Comparison of ENCODE assay signal across 18 cellular contexts in genomic region chr16:8391219-8391757, GRCh38.
DNase-seq lines count a peak whose midpoint lies in the region; ATAC-seq, FAIRE-seq and TF ChIP-seq lines count a peak whose summit lies in the region.
"Had no signal": no experiment of that assay in that cellular context is flagged by ENCODE, and none has a peak within 500 bp of the region (broad histone marks: within the 10 kb centered on the region; RNA-seq: fewer than 3 reads in every experiment).

No MANE protein-coding gene starts in this region.

- FAIRE-seq in urothelium cell line (lab: Jason Lieb, UNC): peak; percentile 40
- FAIRE-seq: GM12878, GM18507 had no signal

- CTCF ChIA-PET in T-cell (lab: Charles Lee): no interaction called here

- in situ Hi-C loops in ACHN (cut with HindIII; ENCODE audit: low pct_ligation_motif_present, low pct_unique_long_range_greater_than_20kb, low sequenced_read_pairs): no loop called here

- peaks cover 3% of the 10 kb centered on the region in 2 donors for H3K27me3 Mint-ChIP-seq in T-cell
- H3K27me3 Mint-ChIP-seq: CD8-positive, alpha-beta memory T cell had no signal

- H3K27ac ChIP-seq in right lobe of liver (no peak overlapping the region), right cardiac atrium (ENCODE audit: low read length) (no peak overlapping the region)
- H3K27ac ChIP-seq: 22Rv1, BLaER1, GM23248 had no signal

- H3K4me3 ChIP-seq in right lobe of liver (no peak overlapping the region), right cardiac atrium (ENCODE audit: low read length) (no peak overlapping the region)
- H3K4me3 ChIP-seq: BLaER1, GM12878, GM23248 had no signal

- TF ChIP-seq POLR2A in right lobe of liver (IDR thresholded peaks at IDR 0.05): no peak

- DNase-seq in DMS53 (lab: John Stamatoyannopoulos, UW) (peak; percentile 18), DMS53 treated with DMSO at 0.1 percent for 48 hours (lab: John Stamatoyannopoulos, UW; ENCODE audit: unreplicated experiment) (no peak), kidney tubule cell (ENCODE audit: low spot score) (peak; percentile 3), right lobe of liver (no peak), urothelium cell line (ENCODE audit: low spot score) (peak; percentile 46), ACHN (no peak), T-cell (no peak), right cardiac atrium (no peak)
- DNase-seq: AML-193; Caco-2; CD8-positive, alpha-beta memory T cell; DMS79; GM23248; H7 had no signal

- WGBS in right lobe of liver (ENCODE audit: insufficient coverage, low coverage, low lambda C conversion rate, missing lambda C conversion rate): 21% methylated on average over 4 of the region's 4 CpGs
- 58% methylated on average over 4 of the region's 4 CpGs for WGBS in right cardiac atrium

- POLR2A ChIA-PET in T-cell (lab: Charles Lee): no interaction called here

- H3K9me3 ChIP-seq in right lobe of liver (no peaks in the 10 kb centered on the region), right cardiac atrium (ENCODE audit: control insufficient read depth, low read length) (no peaks in the 10 kb centered on the region)
- H3K9me3 ChIP-seq: BLaER1, Caco-2 had no signal

- H3K27ac Mint-ChIP-seq in T-cell: no peak overlapping the region
- H3K27ac Mint-ChIP-seq: CD8-positive, alpha-beta memory T cell had no signal

- no peaks in the 10 kb centered on the region for H3K36me3 Mint-ChIP-seq in T-cell
- H3K36me3 Mint-ChIP-seq: CD8-positive, alpha-beta memory T cell had no signal

- H3K9me3 Mint-ChIP-seq in T-cell: peaks cover 0 to 13% (median 6%) of the 10 kb centered on the region in 3 donors

- H3K36me3 ChIP-seq in right lobe of liver: no peaks in the 10 kb centered on the region
- H3K36me3 ChIP-seq: BLaER1 had no signal

- H3K27me3 ChIP-seq in right lobe of liver: no peaks in the 10 kb centered on the region
- no peaks in the 10 kb centered on the region for H3K27me3 ChIP-seq in right cardiac atrium (ENCODE audit: control insufficient read depth, insufficient read depth)
- H3K27me3 ChIP-seq: BLaER1 had no signal

- ATAC-seq in right lobe of liver (peak; percentile 43 to 78 (median 64)), T-cell (replicated peaks in 1 of 4) (no peak), right cardiac atrium (no peak)
- ATAC-seq: GM12878 had no signal

- no peak for TF ChIP-seq CTCF in right lobe of liver (IDR thresholded peaks at IDR 0.05)

- H3K4me3 Mint-ChIP-seq in T-cell: no peak overlapping the region
- H3K4me3 Mint-ChIP-seq: CD8-positive, alpha-beta memory T cell had no signal

- H3K4me1 ChIP-seq in right lobe of liver (no peaks in the 10 kb centered on the region), right cardiac atrium (ENCODE audit: control insufficient read depth, insufficient read depth, low read length) (no peaks in the 10 kb centered on the region)

- no peaks in the 10 kb centered on the region for H3K4me1 Mint-ChIP-seq in T-cell
- H3K4me1 Mint-ChIP-seq: CD8-positive, alpha-beta memory T cell had no signal

- intact Hi-C loops in right lobe of liver (cut with DNase I): no loop called here
- intact Hi-C loops in right cardiac atrium (cut with DNase I): no loop called here

Comparison
In these comparisons a context has a peak if more than half of its experiments do, and no peak if none do; other contexts are left out.
1. DNase-seq: peak in DMS53 (single experiment), kidney tubule cell (single experiment) and urothelium cell line (single experiment); none in DMS53 treated with DMSO at 0.1 percent for 48 hours (single experiment), right lobe of liver (0 of 3), ACHN (single experiment), T-cell (0 of 34) and right cardiac atrium (0 of 3).
2. ATAC-seq: peak in right lobe of liver (4 of 4); none in T-cell (0 of 4) and right cardiac atrium (0 of 2).